In genomic region chr17:50890675-50891516, GRCh38 we compare ENCODE assay signal across 1 cellular context.
A peak's percentile ranks its signal among the peaks of the same experiment; 100 is the strongest.
TF ChIP-seq lines count a peak whose summit lies in the region.

No MANE protein-coding gene starts in this region.

TF ChIP-seq in HepG2, 621 proteins besides CTCF, POLR2A, EP300 and RAD21 (continued from another document):
- TF ChIP-seq KIAA2018 (CRISPR knock-in tag; IDR thresholded peaks at IDR 0.05; ENCODE audit: borderline replicate concordance) (no peak), CBX1 (IDR thresholded peaks at IDR 0.05; ENCODE audit: low read depth) (peak; percentile 36), ZNF503 (CRISPR knock-in tag; IDR thresholded peaks at IDR 0.05) (peak; percentile 95), ZNF234 (CRISPR knock-in tag; conservative IDR thresholded peaks at IDR 0.05) (no peak), FOXP1 (IDR thresholded peaks at IDR 0.05) (peak; percentile 83), FOXP1 (CRISPR knock-in tag; IDR thresholded peaks at IDR 0.05) (peak; percentile 98), ZSCAN21 (CRISPR knock-in tag; IDR thresholded peaks at IDR 0.05; ENCODE audit: borderline replicate concordance) (no peak), ZNF225 (CRISPR knock-in tag; IDR thresholded peaks at IDR 0.05) (no peak), CBFB (CRISPR knock-in tag; IDR thresholded peaks at IDR 0.05) (no peak), THAP8 (CRISPR knock-in tag; IDR thresholded peaks at IDR 0.05; ENCODE audit: borderline replicate concordance) (no peak), MLLT10 (CRISPR knock-in tag; IDR thresholded peaks at IDR 0.05) (no peak), ZBTB39 (CRISPR knock-in tag; IDR thresholded peaks at IDR 0.05) (no peak), PAX8 (CRISPR knock-in tag; IDR thresholded peaks at IDR 0.05; ENCODE audit: borderline replicate concordance) (no peak), HNF4G (IDR thresholded peaks at IDR 0.05; ENCODE audit: borderline replicate concordance, low read depth, low read length) (peak; percentile 56; the same call in 1 of the 2 replicates), HNF4G (CRISPR knock-in tag; IDR thresholded peaks at IDR 0.05; ENCODE audit: borderline replicate concordance, low read depth) (peak; percentile 41; the same call in 1 of the 2 replicates), GATAD2A (CRISPR knock-in tag; IDR thresholded peaks at IDR 0.05) (peak; percentile 97), SIX1 (CRISPR knock-in tag; IDR thresholded peaks at IDR 0.05; ENCODE audit: borderline replicate concordance) (peak; percentile 49; the same call in 1 of the 2 replicates), YEATS2 (CRISPR knock-in tag; IDR thresholded peaks at IDR 0.05; ENCODE audit: borderline replicate concordance) (peak; percentile 54; the same call in 1 of the 2 replicates), ZNF383 (CRISPR knock-in tag; IDR thresholded peaks at IDR 0.05; ENCODE audit: borderline replicate concordance) (no peak; the same call in 1 of the 2 replicates), SOX5 (CRISPR knock-in tag; IDR thresholded peaks at IDR 0.05; ENCODE audit: borderline replicate concordance) (peak; percentile 92), ZBTB25 (CRISPR knock-in tag; IDR thresholded peaks at IDR 0.05) (peak; percentile 85), ZNF34 (CRISPR knock-in tag; IDR thresholded peaks at IDR 0.05; ENCODE audit: borderline replicate concordance) (peak; percentile 54; the same call in 1 of the 2 replicates)
